In genomic region chr6:107019047-107019446, GRCh38 we compare ENCODE assay signal across 2 cellular contexts.
TF ChIP-seq lines count a peak whose summit lies in the region.

No MANE protein-coding gene starts in this region.

TF ChIP-seq in GM23338, 12 proteins besides CTCF, POLR2A, EP300 and RAD21:
- TF ChIP-seq STAT1 (IDR thresholded peaks at IDR 0.05; ENCODE audit: unreplicated experiment) (no peak), JUNB (IDR thresholded peaks at IDR 0.05; ENCODE audit: unreplicated experiment) (no peak), ZNF331 (CRISPR knock-in tag; IDR thresholded peaks at IDR 0.05; ENCODE audit: low read depth) (no peak), CREB1 (CRISPR knock-in tag; IDR thresholded peaks at IDR 0.05; ENCODE audit: low read depth) (no peak), ZNF114 (CRISPR knock-in tag; IDR thresholded peaks at IDR 0.05) (no peak), EZH2 (IDR thresholded peaks at IDR 0.05; ENCODE audit: low read depth, unreplicated experiment) (no peak), POLR2AphosphoS5 (IDR thresholded peaks at IDR 0.05; ENCODE audit: low read depth) (no peak), EZH2phosphoT487 (IDR thresholded peaks at IDR 0.05; ENCODE audit: unreplicated experiment) (no peak), NANOG (IDR thresholded peaks at IDR 0.05; ENCODE audit: borderline replicate concordance) (no peak), REST (IDR thresholded peaks at IDR 0.05; ENCODE audit: unreplicated experiment) (no peak), ETS1 (IDR thresholded peaks at IDR 0.05) (no peak), ZNF462 (CRISPR knock-in tag; IDR thresholded peaks at IDR 0.05) (no peak)

TF ChIP-seq in K562, 482 proteins besides CTCF, POLR2A, EP300 and RAD21:
- TF ChIP-seq RNF2 (IDR thresholded peaks at IDR 0.05) (0 out of 2 replicates have a peak, but pooled peaks have one; percentile 19), HMGN3 (IDR thresholded peaks at IDR 0.05; ENCODE audit: borderline replicate concordance, extremely low read depth, insufficient read length, low read depth, low read length) (no peak)
TF ChIP-seq in K562: peak in this region for 1.
